In the genomic region with DNA sequence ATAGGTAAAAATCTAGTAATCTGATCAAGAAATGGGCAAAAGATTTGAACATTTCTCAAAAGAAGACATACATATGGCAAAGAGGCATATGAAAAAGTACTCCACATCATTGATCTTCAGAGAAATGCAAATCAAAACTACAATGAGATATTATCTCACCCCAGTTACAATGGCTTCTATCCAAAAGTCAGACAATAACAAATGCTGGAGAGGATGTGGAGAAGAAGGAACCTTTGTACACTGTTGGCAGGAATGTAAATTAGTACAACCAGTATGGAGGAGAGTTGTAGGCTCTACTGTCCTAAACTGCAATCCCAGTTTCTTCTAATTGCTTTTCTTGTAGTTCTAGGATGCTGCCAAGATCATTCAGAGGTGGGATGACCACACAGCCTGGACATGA, we compare ENCODE assay signal across 20 cellular contexts.
"Had no signal": no experiment of that assay in that cellular context is flagged by ENCODE, and none has a peak within 500 bp of the region (broad histone marks: within the 10 kb centered on the region; RNA-seq: fewer than 3 reads in every experiment).

No MANE protein-coding gene starts in this region.

- DNase-seq: activated CD4-positive, alpha-beta T cell treated with anti-CD3 and anti-CD28 coated beads for 1 hour; activated CD4-positive, alpha-beta T cell treated with anti-CD3 and anti-CD28 coated beads, Interleukin-2, amount 50 U/mL, for 1 hour; activated CD8-positive, alpha-beta T cell treated with anti-CD3 and anti-CD28 coated beads, Interleukin-2, amount 10 ng/mL, durations not matched to agents 7 days and 5 days; activated gamma-delta T cell treated with Interleukin-2 at 50 U/mL for 16 hours; central memory CD4-positive, alpha-beta T cell; dorsolateral prefrontal cortex; effector memory CD8-positive, alpha-beta T cell; foreskin fibroblast; lower lobe of right lung; spleen; stimulated activated CD4-positive, alpha-beta T cell treated with anti-CD3 and anti-CD28 coated beads, Interleukin-4, amount 100 ng/mL, for 24 hours; stimulated activated naive CD4-positive, alpha-beta T cell treated with Interleukin-2 at 50 U/mL for 16 hours; T-helper 1 cell; upper lobe of left lung; WERI-Rb-1 had no signal

- ATAC-seq: activated CD8-positive, alpha-beta T cell treated with anti-CD3 and anti-CD28 coated beads, Interleukin-2, amount 10 ng/mL, durations not matched to agents 7 days and 5 days; effector memory CD8-positive, alpha-beta T cell; left lobe of liver; lower lobe of right lung; natural killer cell treated with Interleukin-12 subunit alpha and Interleukin-12 subunit beta and Interleukin-15 and Interleukin-18, amount 100 ng/mL, for 72 hours had no signal

- H3K4me3 ChIP-seq: dorsolateral prefrontal cortex, esophagus muscularis mucosa, lower lobe of right lung, prostate gland, right atrium auricular region, spleen, upper lobe of left lung had no signal
